26 cellular contexts compared by ENCODE assay signal in the genomic region with DNA sequence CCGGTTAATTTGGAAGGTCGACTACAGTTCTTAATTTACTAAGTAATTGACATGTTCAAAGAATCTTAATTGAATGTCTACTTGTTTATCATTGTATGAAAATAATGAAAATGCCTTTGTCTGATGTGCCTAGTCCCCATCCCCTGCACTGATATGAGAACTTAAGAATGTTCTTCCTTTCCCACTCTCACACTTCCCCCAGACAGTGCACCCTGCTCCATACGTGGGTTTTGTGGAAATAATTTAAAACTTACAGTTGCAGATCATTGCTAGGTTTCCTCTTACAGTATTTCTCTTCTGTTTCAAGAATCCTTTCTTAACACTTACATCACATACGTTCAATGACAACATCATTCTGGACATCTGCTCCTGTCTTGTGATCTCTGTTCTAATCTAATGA. TPM values are rescaled to one million over a fixed set of nuclear protein-coding genes. Genes with fewer than 3 reads are reported as not detected.
A peak's percentile ranks its signal among the peaks of the same experiment; 100 is the strongest.
DNase-seq lines count a peak whose midpoint lies in the region; ATAC-seq and TF ChIP-seq lines count a peak whose summit lies in the region.
"Had no signal": no experiment of that assay in that cellular context is flagged by ENCODE, and none has a peak within 500 bp of the region (broad histone marks: within the 10 kb centered on the region; RNA-seq: fewer than 3 reads in every experiment).

No MANE protein-coding gene starts in this region.

- H3K4me1 Mint-ChIP-seq in activated T-cell treated with anti-CD3 and anti-CD28 coated beads, Interleukin-2, amount 50 U/mL, for 72 hours (ENCODE audit: low read depth), result peaks cover 58% of the 10 kb centered on the region
- H3K4me1 Mint-ChIP-seq in T-cell, result peaks cover 62 to 81% (median 62%) of the 10 kb centered on the region in 3 donors
- peaks cover 54% of the 10 kb centered on the region for H3K4me1 Mint-ChIP-seq in activated naive CD8-positive, alpha-beta T cell treated with anti-CD3 and anti-CD28 coated beads for 36 hours
- H3K4me1 Mint-ChIP-seq: neural crest cell had no signal

- peak; percentile 5 for ATAC-seq in activated T-cell treated with anti-CD3 and anti-CD28 coated beads, Interleukin-2, amount 50 U/mL, for 72 hours (replicated peaks in 1 of 2)
- ATAC-seq in T-cell (replicated peaks in 1 of 4) (peak in 1 of 4 experiments; percentile 11), HG03439 (IDR thresholded peaks at IDR 0.05; ENCODE audit: unreplicated experiment) (no peak)
- ATAC-seq: esophagus mucosa, foreskin keratinocyte, mucosa of descending colon, pancreas had no signal

- H3K4me3 Mint-ChIP-seq in activated T-cell treated with anti-CD3 and anti-CD28 coated beads, Interleukin-2, amount 50 U/mL, for 72 hours, result peak overlapping the region; percentile 91 to 99
- H3K4me3 Mint-ChIP-seq in T-cell, result peak overlapping the region; percentile 93 to 98 (median 94)
- peak overlapping the region; percentile 94 for H3K4me3 Mint-ChIP-seq in activated naive CD8-positive, alpha-beta T cell treated with anti-CD3 and anti-CD28 coated beads for 36 hours
- H3K4me3 Mint-ChIP-seq: H9, neural crest cell had no signal

- peak overlapping the region in 4 of 7 experiments; percentile 13 to 30 (median 26) for H3K4me3 ChIP-seq in skin epidermis
- H3K4me3 ChIP-seq in esophagus squamous epithelium, result peak overlapping the region in 1 of 4 donors; percentile 40
- H3K4me3 ChIP-seq: colonic mucosa, lower lobe of right lung, mucosa of descending colon, pancreas, right atrium auricular region had no signal

- H3K9me3 Mint-ChIP-seq in activated T-cell treated with anti-CD3 and anti-CD28 coated beads, Interleukin-2, amount 50 U/mL, for 72 hours, result peaks cover 0 to 2% of the 10 kb centered on the region in 2 donors
- no peaks in the 10 kb centered on the region for H3K9me3 Mint-ChIP-seq in T-cell
- peaks cover 15% of the 10 kb centered on the region for H3K9me3 Mint-ChIP-seq in activated naive CD8-positive, alpha-beta T cell treated with anti-CD3 and anti-CD28 coated beads for 36 hours

- no peaks in the 10 kb centered on the region for H3K36me3 ChIP-seq in esophagus squamous epithelium
- H3K36me3 ChIP-seq: colonic mucosa, lower lobe of right lung, pancreas, right atrium auricular region had no signal

- no peaks in the 10 kb centered on the region for H3K27me3 ChIP-seq in esophagus squamous epithelium
- H3K27me3 ChIP-seq: colonic mucosa, foreskin keratinocyte, pancreas, right atrium auricular region had no signal

- no peak for TF ChIP-seq CTCF in esophagus squamous epithelium (IDR thresholded peaks at IDR 0.05)

- no peak for TF ChIP-seq POLR2A in esophagus squamous epithelium (IDR thresholded peaks at IDR 0.05)

- no peak for DNase-seq in activated T-cell treated with anti-CD3 and anti-CD28 coated beads, Interleukin-2, amount 50 U/mL, for 72 hours
- DNase-seq in activated T-cell treated with anti-CD3 and anti-CD28 coated beads for 4 hours (no peak), T-cell (peak in 1 of 34 experiments; percentile 0), NCI-H2081 (lab: John Stamatoyannopoulos, UW) (no peak), esophagus squamous epithelium (lab: John Stamatoyannopoulos, UW) (no peak)
- DNase-seq in activated naive CD8-positive, alpha-beta T cell treated with anti-CD3 and anti-CD28 coated beads for 36 hours, result no peak
- DNase-seq: aorta, Calu3, colonic mucosa, DMS79 treated with DMSO at 0.1 percent for 48 hours, foreskin keratinocyte, H9, KBM-7, lower lobe of right lung, MM.1S, mucosa of descending colon, NCI-H1417, NCI-H2029 treated with DMSO at 0.1 percent for 48 hours, NCI-H2227 treated with DMSO at 0.1 percent for 48 hours, pancreas, SW 1271 had no signal

- H3K27ac ChIP-seq in skin epidermis (peak overlapping the region in 4 of 21 experiments; percentile 12 to 79 (median 32)), esophagus squamous epithelium (no peak overlapping the region)
- H3K27ac ChIP-seq: colonic mucosa, foreskin keratinocyte, lower lobe of right lung, pancreas, right atrium auricular region had no signal

- CTCF ChIA-PET in T-cell (lab: Charles Lee), result no interaction called here

- peak overlapping the region; percentile 100 for H3K27ac Mint-ChIP-seq in activated T-cell treated with anti-CD3 and anti-CD28 coated beads, Interleukin-2, amount 50 U/mL, for 72 hours
- H3K27ac Mint-ChIP-seq in T-cell, result peak overlapping the region; percentile 87 to 92
- H3K27ac Mint-ChIP-seq in activated naive CD8-positive, alpha-beta T cell treated with anti-CD3 and anti-CD28 coated beads for 36 hours, result peak overlapping the region; percentile 90
- H3K27ac Mint-ChIP-seq: H9 had no signal

- no peaks in the 10 kb centered on the region for H3K27me3 Mint-ChIP-seq in activated T-cell treated with anti-CD3 and anti-CD28 coated beads, Interleukin-2, amount 50 U/mL, for 72 hours (ENCODE audit: low read depth)
- no peaks in the 10 kb centered on the region for H3K27me3 Mint-ChIP-seq in T-cell
- no peaks in the 10 kb centered on the region for H3K27me3 Mint-ChIP-seq in activated naive CD8-positive, alpha-beta T cell treated with anti-CD3 and anti-CD28 coated beads for 36 hours

- peaks cover 50 to 72% of the 10 kb centered on the region in 2 donors for H3K36me3 Mint-ChIP-seq in activated T-cell treated with anti-CD3 and anti-CD28 coated beads, Interleukin-2, amount 50 U/mL, for 72 hours (ENCODE audit: insufficient read depth in 2 of 2)
- H3K36me3 Mint-ChIP-seq in T-cell, result peaks cover 51% of the 10 kb centered on the region
- H3K36me3 Mint-ChIP-seq in activated naive CD8-positive, alpha-beta T cell treated with anti-CD3 and anti-CD28 coated beads for 36 hours, result peaks cover 74% of the 10 kb centered on the region

- H3K9me3 ChIP-seq in esophagus squamous epithelium, result no peaks in the 10 kb centered on the region
- H3K9me3 ChIP-seq: colonic mucosa, lower lobe of right lung, mucosa of descending colon, pancreas, right atrium auricular region had no signal

- POLR2A ChIA-PET in T-cell (lab: Charles Lee), result interaction anchor here in 1 of 2 donors (0.6 kb wide), 2 partner anchors 9 to 20 kb away, joined by 3 to 4 read pairs; no protein-coding TSS in a partner anchor

- intact Hi-C loops in esophagus squamous epithelium (cut with DNase I), result no loop called here

- peaks cover 0 to 12% (median 0%) of the 10 kb centered on the region in 3 donors for H3K4me1 ChIP-seq in esophagus squamous epithelium
- H3K4me1 ChIP-seq: colonic mucosa, lower lobe of right lung, pancreas, right atrium auricular region had no signal

- 66 to 71% methylated on average over 4 of the region's 4 CpGs for WGBS in esophagus squamous epithelium, 2 donors

RNA-seq across cellular contexts. Expression of a gene that starts 3.5 kb away (rescaled TPM):
- 100 to 1,000 TPM; 145 to 196 TPM for total RNA-seq in activated T-cell treated with anti-CD3 and anti-CD28 coated beads, Interleukin-2, amount 50 U/mL, for 72 hours
- total RNA-seq in T-cell (10 to 100 TPM; 33.9 to 72.2 (median 41.9) TPM), esophagus squamous epithelium (under 1 TPM in 3 of 4 donors, not detected in 1; 0.48 to 0.85 (median 0.76) TPM)
- 100 to 1,000 TPM in 1 of 2 experiments, 10 to 100 TPM in 1; 99.2 to 101 TPM for total RNA-seq in activated naive CD8-positive, alpha-beta T cell treated with anti-CD3 and anti-CD28 coated beads for 36 hours
- total RNA-seq: Calu3, esophagus mucosa, foreskin keratinocyte, H9, neural crest cell, right atrium auricular region had no signal

Comparison
In these comparisons a context has a peak if more than half of its experiments do, and no peak if none do; other contexts are left out.
1. RNA of a gene that starts 3.5 kb away (total RNA-seq): 145 to 196 TPM in activated T-cell treated with anti-CD3 and anti-CD28 coated beads, Interleukin-2, amount 50 U/mL, for 72 hours, 99.2 to 101 TPM in activated naive CD8-positive, alpha-beta T cell treated with anti-CD3 and anti-CD28 coated beads for 36 hours and 33.9 to 72.2 TPM in T-cell; 0.48 to 0.85 TPM in esophagus squamous epithelium; every median in the first group is over 10 times any median in the second.
2. Peak in every context shown above with its lines, with median percentiles within 50 percentile points of each other: H3K27ac Mint-ChIP-seq and H3K4me3 Mint-ChIP-seq.